Comparison of ENCODE assay signal across 7 cellular contexts in genomic region chr20:43804781-43805180, GRCh38.
"Had no signal": no experiment of that assay in that cellular context is flagged by ENCODE, and none has a peak within 500 bp of the region (broad histone marks: within the 10 kb centered on the region; RNA-seq: fewer than 3 reads in every experiment).

No MANE protein-coding gene starts in this region.

- ATAC-seq: K562 had no signal

- H3K4me2 ChIP-seq: KMS-11 had no signal

- DNase-seq: IMR-90, Karpas-422, KBM-7, KG1 had no signal

- H3K27ac ChIP-seq: HL-60, KMS-11 had no signal

- H3K9ac ChIP-seq: KMS-11 had no signal

- H3K4me3 ChIP-seq: K562 had no signal
